ENCODE assay signal across 18 cellular contexts in genomic region chr2:68779595-68779994, GRCh38. TPM values are rescaled to one million over a fixed set of nuclear protein-coding genes. Genes with fewer than 3 reads are reported as not detected.
DNase-seq lines count a peak whose midpoint lies in the region; ATAC-seq and TF ChIP-seq lines count a peak whose summit lies in the region.
"Had no signal": no experiment of that assay in that cellular context is flagged by ENCODE, and none has a peak within 500 bp of the region (broad histone marks: within the 10 kb centered on the region; RNA-seq: fewer than 3 reads in every experiment).

No MANE protein-coding gene starts in this region.

- ATAC-seq in activated T-cell treated with anti-CD3 and anti-CD28 coated beads, Interleukin-2, amount 50 U/mL, for 4 hours: no peak
- no peak for ATAC-seq in T-cell (replicated peaks in 1 of 4)
- no peak for ATAC-seq in stimulated activated memory B cell treated with anti-CD40 and anti-IgM and Interleukin-4, amounts not matched to agents 10 μg/mL and 1 μg/mL and 100 μg/mL, for 72 hours
- ATAC-seq in HG02623 (IDR thresholded peaks at IDR 0.05; ENCODE audit: unreplicated experiment): no peak
- ATAC-seq: gastroesophageal sphincter, HCT116, HepG2 had no signal

- POLR2A ChIA-PET in T-cell (lab: Charles Lee): interaction anchor here (0.5 to 1.0 kb wide), 7 partner anchors 8 to 556 kb away, joined by 3 read pairs; no protein-coding TSS in a partner anchor

- no peak for TF ChIP-seq POLR2A in vagina (IDR thresholded peaks at IDR 0.05)

- CTCF ChIA-PET in T-cell (lab: Charles Lee): interaction anchor here (0.6 to 2.4 kb wide), 13 partner anchors 9 to 145 kb away, joined by 3 to 15 read pairs (median 4); no protein-coding TSS in a partner anchor

- H3K36me3 Mint-ChIP-seq in activated T-cell treated with anti-CD3 and anti-CD28 coated beads, Interleukin-2, amount 50 U/mL, for 4 hours (ENCODE audit: insufficient read depth): peaks cover 57% of the 10 kb centered on the region
- peaks cover 62% of the 10 kb centered on the region for H3K36me3 Mint-ChIP-seq in T-cell
- peaks cover 71% of the 10 kb centered on the region for H3K36me3 Mint-ChIP-seq in stimulated activated memory B cell treated with anti-CD40 and anti-IgM and Interleukin-4, amounts not matched to agents 10 μg/mL and 1 μg/mL and 100 μg/mL, for 72 hours

- H3K36me3 ChIP-seq in effector memory CD4-positive, alpha-beta T cell (ENCODE audit: control insufficient read depth, insufficient read depth, low read length): peaks cover 52% of the 10 kb centered on the region
- H3K36me3 ChIP-seq in vagina: no peaks in the 10 kb centered on the region
- H3K36me3 ChIP-seq: gastroesophageal sphincter had no signal

- H3K27ac ChIP-seq in effector memory CD4-positive, alpha-beta T cell (ENCODE audit: insufficient read depth, low read length, poor library complexity, severe bottlenecking): peak overlapping the region; percentile 45
- H3K27ac ChIP-seq in vagina: no peak overlapping the region
- H3K27ac ChIP-seq: esophagus muscularis mucosa, gastroesophageal sphincter had no signal

- TF ChIP-seq CTCF in vagina (IDR thresholded peaks at IDR 0.05): no peak

- no peaks in the 10 kb centered on the region for H3K27me3 Mint-ChIP-seq in activated T-cell treated with anti-CD3 and anti-CD28 coated beads, Interleukin-2, amount 50 U/mL, for 4 hours (ENCODE audit: low read depth)
- H3K27me3 Mint-ChIP-seq in T-cell: no peaks in the 10 kb centered on the region
- H3K27me3 Mint-ChIP-seq in stimulated activated memory B cell treated with anti-CD40 and anti-IgM and Interleukin-4, amounts not matched to agents 10 μg/mL and 1 μg/mL and 100 μg/mL, for 72 hours: no peaks in the 10 kb centered on the region

- intact Hi-C loops in vagina (cut with DNase I): no loop called here

- no peaks in the 10 kb centered on the region for H3K27me3 ChIP-seq in effector memory CD4-positive, alpha-beta T cell (replicated peaks; ENCODE audit: control insufficient read depth, insufficient read depth, low read length, poor library complexity, severe bottlenecking)
- no peaks in the 10 kb centered on the region for H3K27me3 ChIP-seq in vagina
- H3K27me3 ChIP-seq: esophagus muscularis mucosa, gastroesophageal sphincter had no signal

- H3K4me1 ChIP-seq in effector memory CD4-positive, alpha-beta T cell (ENCODE audit: control insufficient read depth, insufficient read depth, low read length, poor library complexity, severe bottlenecking): peaks cover 38% of the 10 kb centered on the region
- H3K4me1 ChIP-seq in vagina: peaks cover 9% of the 10 kb centered on the region
- H3K4me1 ChIP-seq: gastroesophageal sphincter had no signal

- no peak for DNase-seq in activated T-cell treated with anti-CD3 and anti-CD28 coated beads, Interleukin-2, amount 50 U/mL, for 4 hours
- DNase-seq in activated T-cell treated with anti-CD3 and anti-CD28 coated beads, Interleukin-2, amount 50 U/mL, for 48 hours: no peak
- DNase-seq in T-cell: no peak
- no peak for DNase-seq in effector memory CD4-positive, alpha-beta T cell
- no peak for DNase-seq in vagina (ENCODE audit: extremely low spot score in 2 of 2)
- DNase-seq in NCI-H510A treated with DMSO at 0.1 percent for 48 hours (lab: John Stamatoyannopoulos, UW): no peak
- DNase-seq: ACHN, kidney glomerular epithelial cell, NCI-H1436, NCI-H2171 treated with DMSO at 0.1 percent for 48 hours, OCI-M1, SHP77 had no signal

- H3K4me3 Mint-ChIP-seq in activated T-cell treated with anti-CD3 and anti-CD28 coated beads, Interleukin-2, amount 50 U/mL, for 4 hours: peak overlapping the region; percentile 58
- H3K4me3 Mint-ChIP-seq in T-cell: peak overlapping the region; percentile 6 to 66 (median 53)
- H3K4me3 Mint-ChIP-seq in stimulated activated memory B cell treated with anti-CD40 and anti-IgM and Interleukin-4, amounts not matched to agents 10 μg/mL and 1 μg/mL and 100 μg/mL, for 72 hours: peak overlapping the region; percentile 82

- peaks cover 69% of the 10 kb centered on the region for H3K4me1 Mint-ChIP-seq in activated T-cell treated with anti-CD3 and anti-CD28 coated beads, Interleukin-2, amount 50 U/mL, for 4 hours (ENCODE audit: low read depth)
- H3K4me1 Mint-ChIP-seq in T-cell: peaks cover 73 to 76% (median 75%) of the 10 kb centered on the region in 3 donors
- peaks cover 54% of the 10 kb centered on the region for H3K4me1 Mint-ChIP-seq in stimulated activated memory B cell treated with anti-CD40 and anti-IgM and Interleukin-4, amounts not matched to agents 10 μg/mL and 1 μg/mL and 100 μg/mL, for 72 hours

- H3K9me3 ChIP-seq in effector memory CD4-positive, alpha-beta T cell (ENCODE audit: control insufficient read depth, low read length): no peaks in the 10 kb centered on the region
- no peaks in the 10 kb centered on the region for H3K9me3 ChIP-seq in vagina
- H3K9me3 ChIP-seq: esophagus muscularis mucosa, gastroesophageal sphincter had no signal

- peak overlapping the region; percentile 91 to 94 for H3K27ac Mint-ChIP-seq in T-cell
- no peak overlapping the region for H3K27ac Mint-ChIP-seq in stimulated activated memory B cell treated with anti-CD40 and anti-IgM and Interleukin-4, amounts not matched to agents 10 μg/mL and 1 μg/mL and 100 μg/mL, for 72 hours

- no peak overlapping the region for H3K4me3 ChIP-seq in effector memory CD4-positive, alpha-beta T cell (ENCODE audit: insufficient read depth, low read depth, low read length, poor library complexity, severe bottlenecking)
- no peak overlapping the region for H3K4me3 ChIP-seq in vagina
- H3K4me3 ChIP-seq: esophagus muscularis mucosa, gastroesophageal sphincter had no signal

- H3K9me3 Mint-ChIP-seq in activated T-cell treated with anti-CD3 and anti-CD28 coated beads, Interleukin-2, amount 50 U/mL, for 4 hours: no peaks in the 10 kb centered on the region
- no peaks in the 10 kb centered on the region for H3K9me3 Mint-ChIP-seq in T-cell
- H3K9me3 Mint-ChIP-seq in stimulated activated memory B cell treated with anti-CD40 and anti-IgM and Interleukin-4, amounts not matched to agents 10 μg/mL and 1 μg/mL and 100 μg/mL, for 72 hours: no peaks in the 10 kb centered on the region

RNA-seq across cellular contexts. Expression of gene ARHGAP25, which starts 45.0 kb away (rescaled TPM):
- total RNA-seq in activated T-cell treated with anti-CD3 and anti-CD28 coated beads, Interleukin-2, amount 50 U/mL, for 4 hours: 10 to 100 TPM; 48.6 to 55.7 (median 52.1) TPM
- total RNA-seq in T-cell (100 to 1,000 TPM; 103 to 134 (median 123) TPM), vagina (9.6 TPM)
- total RNA-seq: HepG2 had no signal
